Comparison of ENCODE assay signal across 1 cellular context in the genomic region with DNA sequence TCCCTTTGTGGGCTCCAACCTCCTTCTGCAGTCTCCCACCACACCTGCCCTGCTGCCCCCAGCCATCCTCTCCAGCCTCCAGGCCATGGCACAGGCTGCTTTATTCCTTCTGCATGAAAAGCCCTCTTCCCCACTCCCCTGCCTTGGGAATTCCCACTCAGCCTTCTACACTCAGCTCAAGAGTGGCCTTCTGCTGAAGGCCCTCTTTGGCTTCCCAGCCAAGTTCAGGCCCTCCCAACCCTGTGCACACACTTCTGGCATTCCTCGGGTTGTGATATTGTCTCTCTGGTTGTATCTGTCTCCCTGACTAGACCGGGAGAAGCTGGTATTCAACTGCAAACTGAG.
TF ChIP-seq lines count a peak whose summit lies in the region.

No MANE protein-coding gene starts in this region.

TF ChIP-seq in K562, 482 proteins besides CTCF, POLR2A, EP300 and RAD21 (continued from another document):
- TF ChIP-seq, protein P1, sequence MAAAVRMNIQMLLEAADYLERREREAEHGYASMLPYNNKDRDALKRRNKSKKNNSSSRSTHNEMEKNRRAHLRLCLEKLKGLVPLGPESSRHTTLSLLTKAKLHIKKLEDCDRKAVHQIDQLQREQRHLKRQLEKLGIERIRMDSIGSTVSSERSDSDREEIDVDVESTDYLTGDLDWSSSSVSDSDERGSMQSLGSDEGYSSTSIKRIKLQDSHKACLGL (CRISPR knock-in tag; IDR thresholded peaks at IDR 0.05; ENCODE audit: borderline replicate concordance, poor library complexity, severe bottlenecking): no peak
